Comparison of ENCODE assay signal across 2 cellular contexts in the genomic region with DNA sequence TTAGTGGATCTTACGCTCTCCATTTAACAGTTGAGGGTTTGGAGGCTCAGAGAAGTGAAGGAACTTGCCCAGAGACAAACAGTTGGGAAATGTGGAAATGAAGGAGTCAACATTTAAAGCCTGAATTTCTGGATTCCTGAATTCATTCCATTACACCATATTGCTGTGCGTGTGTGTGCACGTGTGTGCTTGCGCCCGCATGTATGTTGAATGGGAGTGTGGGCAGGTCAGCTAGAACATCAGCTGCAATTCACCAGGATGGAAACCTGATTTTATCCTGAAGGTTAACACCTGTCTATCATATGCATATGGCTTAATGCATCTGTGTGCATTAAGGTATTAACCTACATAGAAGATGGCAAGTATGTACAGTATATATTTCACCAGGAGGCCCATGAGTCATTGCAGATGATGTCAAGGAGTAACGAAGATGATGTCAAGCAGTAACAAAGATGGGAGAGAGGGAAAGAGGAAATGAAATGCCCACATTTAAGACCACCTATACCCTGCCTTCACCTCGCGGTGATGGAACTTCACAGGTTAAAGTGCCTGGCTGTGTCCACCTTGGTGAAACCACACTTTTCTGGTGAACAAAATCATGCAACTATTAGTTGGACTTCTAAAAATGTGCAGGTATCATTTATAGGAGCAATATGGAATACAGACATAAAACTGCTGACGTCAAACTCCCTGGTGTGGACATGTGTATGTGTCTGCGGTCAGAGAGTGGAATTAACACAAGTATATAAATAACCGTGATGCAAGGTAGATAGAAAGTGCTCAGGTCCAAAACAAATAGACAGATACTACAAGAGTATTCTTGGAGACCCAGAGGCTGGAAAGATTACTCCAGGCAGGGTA.
TF ChIP-seq lines count a peak whose summit lies in the region.

No MANE protein-coding gene starts in this region.

TF ChIP-seq in HEK293, 187 proteins besides CTCF, POLR2A, EP300 and RAD21 (continues in another document):
- TF ChIP-seq SP2 (tag by site-specific recombination; IDR thresholded peaks at IDR 0.05) (no peak), ZNF830 (tag by site-specific recombination; IDR thresholded peaks at IDR 0.05; ENCODE audit: low read depth) (no peak), KLF1 (tag by site-specific recombination; IDR thresholded peaks at IDR 0.05) (no peak), ZNF335 (tag by site-specific recombination; conservative IDR thresholded peaks at IDR 0.05) (0 out of 2 replicates have a peak, but pooled peaks have one; percentile 45), REPIN1 (tag by site-specific recombination; IDR thresholded peaks at IDR 0.05; ENCODE audit: low read depth) (no peak), ZNF266 (tag by site-specific recombination; IDR thresholded peaks at IDR 0.05; ENCODE audit: low read depth) (no peak), ZNF555 (tag by site-specific recombination; conservative IDR thresholded peaks at IDR 0.05) (no peak), ZNF776 (tag by site-specific recombination; IDR thresholded peaks at IDR 0.05; ENCODE audit: borderline replicate concordance) (no peak), ZNF777 (tag by site-specific recombination; IDR thresholded peaks at IDR 0.05; ENCODE audit: borderline replicate concordance) (no peak), ZBTB20 (tag by site-specific recombination; IDR thresholded peaks at IDR 0.05) (no peak), ZBTB21 (tag by site-specific recombination; IDR thresholded peaks at IDR 0.05) (peak; percentile 94), ZNF792 (tag by site-specific recombination; IDR thresholded peaks at IDR 0.05) (no peak), BCL11A (tag by site-specific recombination; IDR thresholded peaks at IDR 0.05; ENCODE audit: low read depth) (no peak), ZNF560 (tag by site-specific recombination; IDR thresholded peaks at IDR 0.05; ENCODE audit: borderline replicate concordance) (no peak)
- TF ChIP-seq, protein P1, sequence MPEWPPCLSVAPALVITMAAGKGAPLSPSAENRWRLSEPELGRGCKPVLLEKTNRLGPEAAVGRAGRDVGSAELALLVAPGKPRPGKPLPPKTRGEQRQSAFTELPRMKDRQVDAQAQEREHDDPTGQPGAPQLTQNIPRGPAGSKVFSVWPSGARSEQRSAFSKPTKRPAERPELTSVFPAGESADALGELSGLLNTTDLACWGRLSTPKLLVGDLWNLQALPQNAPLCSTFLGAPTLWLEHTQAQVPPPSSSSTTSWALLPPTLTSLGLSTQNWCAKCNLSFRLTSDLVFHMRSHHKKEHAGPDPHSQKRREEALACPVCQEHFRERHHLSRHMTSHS (tag by site-specific recombination; IDR thresholded peaks at IDR 0.05) = no peak
- TF ChIP-seq, protein P2, sequence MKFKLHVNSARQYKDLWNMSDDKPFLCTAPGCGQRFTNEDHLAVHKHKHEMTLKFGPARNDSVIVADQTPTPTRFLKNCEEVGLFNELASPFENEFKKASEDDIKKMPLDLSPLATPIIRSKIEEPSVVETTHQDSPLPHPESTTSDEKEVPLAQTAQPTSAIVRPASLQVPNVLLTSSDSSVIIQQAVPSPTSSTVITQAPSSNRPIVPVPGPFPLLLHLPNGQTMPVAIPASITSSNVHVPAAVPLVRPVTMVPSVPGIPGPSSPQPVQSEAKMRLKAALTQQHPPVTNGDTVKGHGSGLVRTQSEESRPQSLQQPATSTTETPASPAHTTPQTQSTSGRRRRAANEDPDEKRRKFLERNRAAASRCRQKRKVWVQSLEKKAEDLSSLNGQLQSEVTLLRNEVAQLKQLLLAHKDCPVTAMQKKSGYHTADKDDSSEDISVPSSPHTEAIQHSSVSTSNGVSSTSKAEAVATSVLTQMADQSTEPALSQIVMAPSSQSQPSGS (tag by site-specific recombination; IDR thresholded peaks at IDR 0.05; ENCODE audit: low read depth) = peak; percentile 65; the same call in 1 of the 2 replicates
- TF ChIP-seq, protein P3, sequence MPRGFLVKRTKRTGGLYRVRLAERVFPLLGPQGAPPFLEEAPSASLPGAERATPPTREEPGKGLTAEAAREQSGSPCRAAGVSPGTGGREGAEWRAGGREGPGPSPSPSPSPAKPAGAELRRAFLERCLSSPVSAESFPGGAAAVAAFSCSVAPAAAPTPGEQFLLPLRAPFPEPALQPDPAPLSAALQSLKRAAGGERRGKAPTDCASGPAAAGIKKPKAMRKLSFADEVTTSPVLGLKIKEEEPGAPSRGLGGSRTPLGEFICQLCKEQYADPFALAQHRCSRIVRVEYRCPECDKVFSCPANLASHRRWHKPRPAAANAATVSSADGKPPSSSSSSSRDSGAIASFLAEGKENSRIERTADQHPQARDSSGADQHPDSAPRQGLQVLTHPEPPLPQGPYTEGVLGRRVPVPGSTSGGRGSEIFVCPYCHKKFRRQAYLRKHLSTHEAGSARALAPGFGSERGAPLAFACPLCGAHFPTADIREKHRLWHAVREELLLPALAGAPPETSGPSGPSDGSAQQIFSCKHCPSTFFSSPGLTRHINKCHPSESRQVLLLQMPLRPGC (tag by site-specific recombination; IDR thresholded peaks at IDR 0.05) = peak; percentile 58; the same call in 1 of the 2 replicates
- TF ChIP-seq, protein P4, sequence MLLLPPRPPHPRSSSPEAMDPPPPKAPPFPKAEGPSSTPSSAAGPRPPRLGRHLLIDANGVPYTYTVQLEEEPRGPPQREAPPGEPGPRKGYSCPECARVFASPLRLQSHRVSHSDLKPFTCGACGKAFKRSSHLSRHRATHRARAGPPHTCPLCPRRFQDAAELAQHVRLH (tag by site-specific recombination; IDR thresholded peaks at IDR 0.05) = no peak
- TF ChIP-seq, protein P5, sequence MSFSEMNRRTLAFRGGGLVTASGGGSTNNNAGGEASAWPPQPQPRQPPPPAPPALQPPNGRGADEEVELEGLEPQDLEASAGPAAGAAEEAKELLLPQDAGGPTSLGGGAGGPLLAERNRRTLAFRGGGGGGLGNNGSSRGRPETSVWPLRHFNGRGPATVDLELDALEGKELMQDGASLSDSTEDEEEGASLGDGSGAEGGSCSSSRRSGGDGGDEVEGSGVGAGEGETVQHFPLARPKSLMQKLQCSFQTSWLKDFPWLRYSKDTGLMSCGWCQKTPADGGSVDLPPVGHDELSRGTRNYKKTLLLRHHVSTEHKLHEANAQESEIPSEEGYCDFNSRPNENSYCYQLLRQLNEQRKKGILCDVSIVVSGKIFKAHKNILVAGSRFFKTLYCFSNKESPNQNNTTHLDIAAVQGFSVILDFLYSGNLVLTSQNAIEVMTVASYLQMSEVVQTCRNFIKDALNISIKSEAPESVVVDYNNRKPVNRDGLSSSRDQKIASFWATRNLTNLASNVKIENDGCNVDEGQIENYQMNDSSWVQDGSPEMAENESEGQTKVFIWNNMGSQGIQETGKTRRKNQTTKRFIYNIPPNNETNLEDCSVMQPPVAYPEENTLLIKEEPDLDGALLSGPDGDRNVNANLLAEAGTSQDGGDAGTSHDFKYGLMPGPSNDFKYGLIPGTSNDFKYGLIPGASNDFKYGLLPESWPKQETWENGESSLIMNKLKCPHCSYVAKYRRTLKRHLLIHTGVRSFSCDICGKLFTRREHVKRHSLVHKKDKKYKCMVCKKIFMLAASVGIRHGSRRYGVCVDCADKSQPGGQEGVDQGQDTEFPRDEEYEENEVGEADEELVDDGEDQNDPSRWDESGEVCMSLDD (tag by site-specific recombination; IDR thresholded peaks at IDR 0.05) = no peak
- TF ChIP-seq, protein P6, sequence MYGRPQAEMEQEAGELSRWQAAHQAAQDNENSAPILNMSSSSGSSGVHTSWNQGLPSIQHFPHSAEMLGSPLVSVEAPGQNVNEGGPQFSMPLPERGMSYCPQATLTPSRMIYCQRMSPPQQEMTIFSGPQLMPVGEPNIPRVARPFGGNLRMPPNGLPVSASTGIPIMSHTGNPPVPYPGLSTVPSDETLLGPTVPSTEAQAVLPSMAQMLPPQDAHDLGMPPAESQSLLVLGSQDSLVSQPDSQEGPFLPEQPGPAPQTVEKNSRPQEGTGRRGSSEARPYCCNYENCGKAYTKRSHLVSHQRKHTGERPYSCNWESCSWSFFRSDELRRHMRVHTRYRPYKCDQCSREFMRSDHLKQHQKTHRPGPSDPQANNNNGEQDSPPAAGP (tag by site-specific recombination; IDR thresholded peaks at IDR 0.05) = no peak

TF ChIP-seq in K562, 482 proteins besides CTCF, POLR2A, EP300 and RAD21:
- TF ChIP-seq SRSF7 (optimal IDR thresholded peaks at IDR 0.05; ENCODE audit: low read depth, low read length) = no peak
- no peak for TF ChIP-seq MTA3 (IDR thresholded peaks at IDR 0.05; ENCODE audit: borderline replicate concordance)
- no peak for TF ChIP-seq PML (IDR thresholded peaks at IDR 0.05; ENCODE audit: low read length)
- TF ChIP-seq MTA2 (IDR thresholded peaks at IDR 0.05; ENCODE audit: low read depth) = no peak
- TF ChIP-seq NR2F6 (CRISPR knock-in tag; IDR thresholded peaks at IDR 0.05) = no peak
- TF ChIP-seq ZNF197 (CRISPR knock-in tag; IDR thresholded peaks at IDR 0.05; ENCODE audit: low read depth) = no peak
- no peak for TF ChIP-seq ATF1 (CRISPR knock-in tag; IDR thresholded peaks at IDR 0.05)
- no peak for TF ChIP-seq ATF1 (tag; IDR thresholded peaks at IDR 0.05)
- no peak for TF ChIP-seq CHD4 (IDR thresholded peaks at IDR 0.05; ENCODE audit: insufficient read depth, insufficient replicate concordance, low read depth, low read length, poor library complexity, severe bottlenecking)
- TF ChIP-seq, protein P7, sequence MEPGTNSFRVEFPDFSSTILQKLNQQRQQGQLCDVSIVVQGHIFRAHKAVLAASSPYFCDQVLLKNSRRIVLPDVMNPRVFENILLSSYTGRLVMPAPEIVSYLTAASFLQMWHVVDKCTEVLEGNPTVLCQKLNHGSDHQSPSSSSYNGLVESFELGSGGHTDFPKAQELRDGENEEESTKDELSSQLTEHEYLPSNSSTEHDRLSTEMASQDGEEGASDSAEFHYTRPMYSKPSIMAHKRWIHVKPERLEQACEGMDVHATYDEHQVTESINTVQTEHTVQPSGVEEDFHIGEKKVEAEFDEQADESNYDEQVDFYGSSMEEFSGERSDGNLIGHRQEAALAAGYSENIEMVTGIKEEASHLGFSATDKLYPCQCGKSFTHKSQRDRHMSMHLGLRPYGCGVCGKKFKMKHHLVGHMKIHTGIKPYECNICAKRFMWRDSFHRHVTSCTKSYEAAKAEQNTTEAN (CRISPR knock-in tag; IDR thresholded peaks at IDR 0.05) = no peak
- no peak for TF ChIP-seq ZNF347 (CRISPR knock-in tag; IDR thresholded peaks at IDR 0.05; ENCODE audit: low read depth)
- TF ChIP-seq, protein P8, sequence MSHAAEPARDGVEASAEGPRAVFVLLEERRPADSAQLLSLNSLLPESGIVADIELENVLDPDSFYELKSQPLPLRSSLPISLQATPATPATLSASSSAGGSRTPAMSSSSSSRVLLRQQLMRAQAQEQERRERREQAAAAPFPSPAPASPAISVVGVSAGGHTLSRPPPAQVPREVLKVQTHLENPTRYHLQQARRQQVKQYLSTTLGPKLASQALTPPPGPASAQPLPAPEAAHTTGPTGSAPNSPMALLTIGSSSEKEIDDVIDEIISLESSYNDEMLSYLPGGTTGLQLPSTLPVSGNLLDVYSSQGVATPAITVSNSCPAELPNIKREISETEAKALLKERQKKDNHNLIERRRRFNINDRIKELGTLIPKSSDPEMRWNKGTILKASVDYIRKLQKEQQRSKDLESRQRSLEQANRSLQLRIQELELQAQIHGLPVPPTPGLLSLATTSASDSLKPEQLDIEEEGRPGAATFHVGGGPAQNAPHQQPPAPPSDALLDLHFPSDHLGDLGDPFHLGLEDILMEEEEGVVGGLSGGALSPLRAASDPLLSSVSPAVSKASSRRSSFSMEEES (CRISPR knock-in tag; IDR thresholded peaks at IDR 0.05) = no peak
- TF ChIP-seq RBM34 (IDR thresholded peaks at IDR 0.05; ENCODE audit: borderline replicate concordance, insufficient read depth, low read length) = no peak
- 0 out of 2 replicates have a peak, but pooled peaks have one; percentile 17 for TF ChIP-seq ZNF316 (IDR thresholded peaks at IDR 0.05)
- TF ChIP-seq, protein P9, sequence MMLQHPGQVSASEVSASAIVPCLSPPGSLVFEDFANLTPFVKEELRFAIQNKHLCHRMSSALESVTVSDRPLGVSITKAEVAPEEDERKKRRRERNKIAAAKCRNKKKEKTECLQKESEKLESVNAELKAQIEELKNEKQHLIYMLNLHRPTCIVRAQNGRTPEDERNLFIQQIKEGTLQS (IDR thresholded peaks at IDR 0.05) = peak; percentile 37; the same call in 1 of the 2 replicates
- TF ChIP-seq, protein P9 (CRISPR knock-in tag; conservative IDR thresholded peaks at IDR 0.05) = no peak
- no peak for TF ChIP-seq ZNF57 (CRISPR knock-in tag; IDR thresholded peaks at IDR 0.05)
- TF ChIP-seq, protein P10, sequence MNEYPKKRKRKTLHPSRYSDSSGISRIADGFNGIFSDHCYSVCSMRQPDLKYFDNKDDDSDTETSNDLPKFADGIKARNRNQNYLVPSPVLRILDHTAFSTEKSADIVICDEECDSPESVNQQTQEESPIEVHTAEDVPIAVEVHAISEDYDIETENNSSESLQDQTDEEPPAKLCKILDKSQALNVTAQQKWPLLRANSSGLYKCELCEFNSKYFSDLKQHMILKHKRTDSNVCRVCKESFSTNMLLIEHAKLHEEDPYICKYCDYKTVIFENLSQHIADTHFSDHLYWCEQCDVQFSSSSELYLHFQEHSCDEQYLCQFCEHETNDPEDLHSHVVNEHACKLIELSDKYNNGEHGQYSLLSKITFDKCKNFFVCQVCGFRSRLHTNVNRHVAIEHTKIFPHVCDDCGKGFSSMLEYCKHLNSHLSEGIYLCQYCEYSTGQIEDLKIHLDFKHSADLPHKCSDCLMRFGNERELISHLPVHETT (CRISPR knock-in tag; conservative IDR thresholded peaks at IDR 0.05 in 1 of 2, IDR thresholded peaks at IDR 0.05 in 1 of 2) = no peak
